ENCODE assay signal across 2 cellular contexts in the genomic region with DNA sequence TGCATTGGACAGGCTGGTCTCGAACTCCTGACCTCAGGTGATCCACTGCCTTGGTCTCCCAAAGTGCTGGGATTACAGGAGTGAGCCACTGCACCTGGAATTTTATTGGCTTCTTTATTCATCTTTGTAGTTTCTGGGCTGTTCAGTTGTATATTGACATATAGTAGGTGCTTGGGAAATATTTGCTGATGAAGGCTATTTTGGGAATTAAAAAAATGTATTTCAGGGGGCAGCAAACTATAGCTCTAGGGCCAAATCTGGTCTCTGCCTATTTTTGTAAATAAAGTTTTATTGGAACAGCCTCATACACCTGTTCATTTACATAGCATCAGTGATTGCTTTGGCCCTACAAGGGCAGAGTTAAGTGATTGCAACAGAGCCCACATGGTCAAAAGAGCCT.
DNase-seq lines count a peak whose midpoint lies in the region; ATAC-seq, FAIRE-seq and TF ChIP-seq lines count a peak whose summit lies in the region.
"Not testable (repeated sequence)": the region's sequence is repeated elsewhere in the genome, so short reads cannot be mapped to it uniquely, and the experiment has no call there.

No MANE protein-coding gene starts in this region.

- not testable (repeated sequence) for FAIRE-seq in K562 (lab: Jason Lieb, UNC)
- FAIRE-seq in HepG2 (lab: Jason Lieb, UNC) = peak; percentile 44

- intact Hi-C loops in K562 (cut with micrococcal nuclease); HepG2 (cut with micrococcal nuclease; ENCODE audit: unreplicated experiment): not testable (repeated sequence)

- no CpG with 5 or more reads among the region's 1 CpG for WGBS in K562 (ENCODE audit: insufficient coverage, low coverage, missing lambda C conversion rate)
- 0% methylated on average over 1 of the region's 1 CpG for WGBS in HepG2 (ENCODE audit: low lambda C conversion rate)

- not testable (repeated sequence) for TF ChIP-seq EP300 in K562 (IDR thresholded peaks at IDR 0.05; ENCODE audit: low read length); HepG2 (IDR thresholded peaks at IDR 0.05; ENCODE audit: low read depth in 2 of 2, low read length in 2 of 2); HepG2 (CRISPR knock-in tag; IDR thresholded peaks at IDR 0.05; ENCODE audit: borderline replicate concordance)

- not testable (repeated sequence) for BruUV-seq in K562 (replicated peaks; lab: Mats Ljungman, UMichigan); HepG2 (replicated peaks; lab: Mats Ljungman, UMichigan)

- POLR2A ChIA-PET in K562 (lab: Yijun Ruan, JAX); HepG2 (lab: Yijun Ruan, JAX): not testable (repeated sequence)

- H3K4me2 ChIP-seq in K562 (ENCODE audit: insufficient read depth, low read length); HepG2 (ENCODE audit: low read depth, low read length): not testable (repeated sequence)

- not testable (repeated sequence) for H4K20me1 ChIP-seq in K562 (replicated peaks; ENCODE audit: control insufficient read depth, insufficient read depth, low read length); HepG2 (ENCODE audit: insufficient read depth, low read length)

- not testable (repeated sequence) for H3K36me3 ChIP-seq in K562 (ENCODE audit: control insufficient read depth, insufficient read depth, low read length); HepG2 (replicated peaks in 1 of 2; ENCODE audit: control insufficient read depth in 1 of 2, insufficient read depth in 2 of 2, low read length in 2 of 2)

- CTCF ChIA-PET in K562 (lab: Yijun Ruan, JAX; ENCODE audit: low intra/inter-chr PET ratio); HepG2 (lab: Yijun Ruan, JAX; ENCODE audit: low intra/inter-chr PET ratio, low total read pairs): not testable (repeated sequence)

- DNase-seq in K562 (ENCODE audit: extremely low read depth in 1 of 4, low spot score in 3 of 4); HepG2 (ENCODE audit: low spot score): not testable (repeated sequence)

- H3K4me1 ChIP-seq in K562 (replicated peaks in 1 of 2; ENCODE audit: control insufficient read depth in 2 of 2, insufficient read depth in 2 of 2, low read length in 2 of 2); HepG2 (ENCODE audit: insufficient read depth, low read length): not testable (repeated sequence)

- H3K9me3 ChIP-seq in K562 (replicated peaks; ENCODE audit: control insufficient read depth, insufficient read depth, low read depth, low read length); HepG2 (ENCODE audit: low read length): not testable (repeated sequence)

- not testable (repeated sequence) for H3K9ac ChIP-seq in K562 (ENCODE audit: insufficient read depth in 1 of 2, low read depth in 2 of 2, low read length in 2 of 2); HepG2 (ENCODE audit: insufficient read depth, low read depth, low read length)

- H3K9me1 ChIP-seq in K562 (ENCODE audit: control insufficient read depth, insufficient read depth, low read length) = not testable (repeated sequence)

- not testable (repeated sequence) for H3K27ac ChIP-seq in K562 (ENCODE audit: extremely low read depth, low read depth, low read length); HepG2 (ENCODE audit: extremely low read length, insufficient read depth, low read length)

- not testable (repeated sequence) for TF ChIP-seq RAD21 in K562 (CRISPR knock-in tag; conservative IDR thresholded peaks at IDR 0.05 in 1 of 2, IDR thresholded peaks at IDR 0.05 in 1 of 2); HepG2 (CRISPR knock-in tag; IDR thresholded peaks at IDR 0.05)

- TF ChIP-seq POLR2A in K562 (conservative IDR thresholded peaks at IDR 0.05); HepG2 (IDR thresholded peaks at IDR 0.05; ENCODE audit: insufficient read depth in 1 of 2, low read depth in 2 of 2, low read length in 2 of 2): not testable (repeated sequence)

- not testable (repeated sequence) for H3K27me3 ChIP-seq in K562 (ENCODE audit: control insufficient read depth in 2 of 2, insufficient read depth in 2 of 2, low read length in 2 of 2); HepG2 (ENCODE audit: control insufficient read depth in 1 of 2, insufficient read depth in 2 of 2, low read length in 2 of 2)

- H3K79me2 ChIP-seq in K562 (ENCODE audit: control insufficient read depth, insufficient read depth, low read length); HepG2 (ENCODE audit: insufficient read depth, low read length): not testable (repeated sequence)

- H3K4me3 ChIP-seq in K562; HepG2 (replicated peaks in 1 of 3; ENCODE audit: insufficient read depth in 1 of 3, low read depth in 2 of 3, low read length in 3 of 3): not testable (repeated sequence)

- not testable (repeated sequence) for H2AFZ ChIP-seq in K562 (ENCODE audit: low read depth, low read length); HepG2 (ENCODE audit: low read length)

- TF ChIP-seq CTCF in K562 (IDR thresholded peaks at IDR 0.05 in 2 of 3, conservative IDR thresholded peaks at IDR 0.05 in 1 of 3; ENCODE audit: insufficient read depth in 2 of 3, low read depth in 1 of 3, low read length in 3 of 3); HepG2 (CRISPR knock-in tag; IDR thresholded peaks at IDR 0.05): not testable (repeated sequence)

- not testable (repeated sequence) for ATAC-seq in K562, HepG2

- in situ Hi-C loops in K562 (cut with MboI); HepG2 (cut with HindIII; ENCODE audit: extremely low pct_ligation_motif_present, low pct_unique_long_range_greater_than_20kb): not testable (repeated sequence)

TF ChIP-seq in HepG2, 621 proteins besides CTCF, POLR2A, EP300 and RAD21:
- TF ChIP-seq MAFF (IDR thresholded peaks at IDR 0.05; ENCODE audit: low read depth, low read length) = peak; percentile 50
- peak; percentile 53 to 72; a peak in 3 of 4 replicates for TF ChIP-seq MAFK (conservative IDR thresholded peaks at IDR 0.05 in 1 of 2, IDR thresholded peaks at IDR 0.05 in 1 of 2; ENCODE audit: low read length in 2 of 2)
